30 cellular contexts compared by ENCODE assay signal in genomic region chr10:3592424-3592823, GRCh38.
"Had no signal": no experiment of that assay in that cellular context is flagged by ENCODE, and none has a peak within 500 bp of the region (broad histone marks: within the 10 kb centered on the region; RNA-seq: fewer than 3 reads in every experiment).

No MANE protein-coding gene starts in this region.

- H3K4me1 Mint-ChIP-seq: activated CD4-positive, alpha-beta memory T cell treated with anti-CD3 and anti-CD28 coated beads, Interleukin-2, amount 10 ng/mL, durations not matched to agents 7 days and 5 days; activated CD4-positive, alpha-beta T cell treated with anti-CD3 and anti-CD28 coated beads for 36 hours; activated CD4-positive, alpha-beta T cell treated with anti-CD3 and anti-CD28 coated beads, Interleukin-2, amount 10 ng/mL, durations not matched to agents 7 days and 5 days; activated naive CD4-positive, alpha-beta T cell treated with anti-CD3 and anti-CD28 coated beads, Interleukin-2, amount 10 ng/mL, durations not matched to agents 7 days and 5 days had no signal

- H3K4me3 Mint-ChIP-seq: activated CD4-positive, alpha-beta memory T cell treated with anti-CD3 and anti-CD28 coated beads, Interleukin-2, amount 10 ng/mL, durations not matched to agents 7 days and 5 days; activated CD4-positive, alpha-beta T cell treated with anti-CD3 and anti-CD28 coated beads for 36 hours; activated CD4-positive, alpha-beta T cell treated with anti-CD3 and anti-CD28 coated beads, Interleukin-2, amount 10 ng/mL, durations not matched to agents 7 days and 5 days; activated naive CD4-positive, alpha-beta T cell treated with anti-CD3 and anti-CD28 coated beads, Interleukin-2, amount 10 ng/mL, durations not matched to agents 7 days and 5 days; activated naive CD8-positive, alpha-beta T cell treated with anti-CD3 and anti-CD28 coated beads, Interleukin-2, amount 10 ng/mL, durations not matched to agents 7 days and 5 days; activated T-cell treated with anti-CD3 and anti-CD28 coated beads, Interleukin-2, amount 50 U/mL, for 24 hours; activated T-cell treated with anti-CD3 and anti-CD28 coated beads, Interleukin-2, amount 50 U/mL, for 72 hours; brain had no signal

- H3K27me3 ChIP-seq: ascending aorta, breast epithelium, cardiac muscle cell, colonic mucosa had no signal

- H3K36me3 Mint-ChIP-seq: activated naive CD4-positive, alpha-beta T cell treated with anti-CD3 and anti-CD28 coated beads, Interleukin-2, amount 10 ng/mL, durations not matched to agents 7 days and 5 days; activated naive CD4-positive, alpha-beta T cell treated with anti-CD3 and anti-CD28 coated beads, Interleukin-2, amount 50 U/mL, for 72 hours; activated naive CD8-positive, alpha-beta T cell treated with anti-CD3 and anti-CD28 coated beads, Interleukin-2, amount 10 ng/mL, durations not matched to agents 7 days and 5 days; brain had no signal

- H3K36me3 ChIP-seq: ascending aorta, breast epithelium, cardiac muscle cell, colonic mucosa had no signal

- H3K27ac Mint-ChIP-seq: activated CD4-positive, alpha-beta memory T cell treated with anti-CD3 and anti-CD28 coated beads, Interleukin-2, amount 10 ng/mL, durations not matched to agents 7 days and 5 days; activated CD4-positive, alpha-beta T cell treated with anti-CD3 and anti-CD28 coated beads for 36 hours; activated CD4-positive, alpha-beta T cell treated with anti-CD3 and anti-CD28 coated beads, Interleukin-2, amount 10 ng/mL, durations not matched to agents 7 days and 5 days; activated naive CD4-positive, alpha-beta T cell treated with anti-CD3 and anti-CD28 coated beads, Interleukin-2, amount 10 ng/mL, durations not matched to agents 7 days and 5 days; activated naive CD4-positive, alpha-beta T cell treated with anti-CD3 and anti-CD28 coated beads, Interleukin-2, amount 50 U/mL, for 72 hours; activated naive CD8-positive, alpha-beta T cell treated with anti-CD3 and anti-CD28 coated beads, Interleukin-2, amount 10 ng/mL, durations not matched to agents 7 days and 5 days; activated T-cell treated with anti-CD3 and anti-CD28 coated beads, Interleukin-2, amount 50 U/mL, for 24 hours; activated T-cell treated with anti-CD3 and anti-CD28 coated beads, Interleukin-2, amount 50 U/mL, for 72 hours; brain had no signal

- DNase-seq: activated CD4-positive, alpha-beta memory T cell treated with anti-CD3 and anti-CD28 coated beads, Interleukin-2, amount 10 ng/mL, durations not matched to agents 7 days and 5 days; activated CD4-positive, alpha-beta T cell treated with anti-CD3 and anti-CD28 coated beads for 36 hours; activated CD4-positive, alpha-beta T cell treated with anti-CD3 and anti-CD28 coated beads, Interleukin-2, amount 10 ng/mL, durations not matched to agents 7 days and 5 days; activated CD4-positive, alpha-beta T cell treated with anti-CD3 and anti-CD28 coated beads, Interleukin-2, amount 50 U/mL, for 4 hours; activated CD4-positive, CD25-positive, alpha-beta regulatory T cell; activated CD4-positive, CD25-positive, alpha-beta regulatory T cell treated with anti-CD3 and anti-CD28 coated beads, Interleukin-2, amount 50 U/mL, for 72 hours; activated CD8-positive, alpha-beta memory T cell treated with anti-CD3 and anti-CD28 coated beads, Interleukin-2, amount 50 U/mL, for 48 hours; activated gamma-delta T cell; activated naive CD4-positive, alpha-beta T cell; activated naive CD4-positive, alpha-beta T cell treated with anti-CD3 and anti-CD28 coated beads, Interleukin-2, amount 10 ng/mL, durations not matched to agents 7 days and 5 days; activated naive CD8-positive, alpha-beta T cell treated with anti-CD3 and anti-CD28 coated beads, Interleukin-2, amount 10 ng/mL, durations not matched to agents 7 days and 5 days; activated T-cell treated with anti-CD3 and anti-CD28 coated beads for 4 hours; activated T-cell treated with anti-CD3 and anti-CD28 coated beads, Interleukin-2, amount 50 U/mL, for 24 hours; activated T-cell treated with anti-CD3 and anti-CD28 coated beads, Interleukin-2, amount 50 U/mL, for 72 hours; central memory CD4-positive, alpha-beta T cell; cerebellar nuclear complex; colonic mucosa; effector CD8-positive, alpha-beta T cell; foreskin fibroblast; head of caudate nucleus; hippocampal formation had no signal

- H3K4me1 ChIP-seq: ascending aorta, breast epithelium, colonic mucosa had no signal

- H3K4me3 ChIP-seq: ascending aorta, breast epithelium, cardiac muscle cell, colonic mucosa had no signal

- H3K9me3 Mint-ChIP-seq: activated CD4-positive, alpha-beta memory T cell treated with anti-CD3 and anti-CD28 coated beads, Interleukin-2, amount 10 ng/mL, durations not matched to agents 7 days and 5 days; activated CD4-positive, alpha-beta T cell treated with anti-CD3 and anti-CD28 coated beads, Interleukin-2, amount 10 ng/mL, durations not matched to agents 7 days and 5 days; activated naive CD4-positive, alpha-beta T cell treated with anti-CD3 and anti-CD28 coated beads, Interleukin-2, amount 10 ng/mL, durations not matched to agents 7 days and 5 days; activated naive CD4-positive, alpha-beta T cell treated with anti-CD3 and anti-CD28 coated beads, Interleukin-2, amount 50 U/mL, for 72 hours; activated naive CD8-positive, alpha-beta T cell treated with anti-CD3 and anti-CD28 coated beads, Interleukin-2, amount 10 ng/mL, durations not matched to agents 7 days and 5 days; activated T-cell treated with anti-CD3 and anti-CD28 coated beads, Interleukin-2, amount 50 U/mL, for 24 hours; activated T-cell treated with anti-CD3 and anti-CD28 coated beads, Interleukin-2, amount 50 U/mL, for 72 hours had no signal

- H3K27ac ChIP-seq: ascending aorta, breast epithelium, cardiac muscle cell, colonic mucosa, epithelial cell of prostate had no signal

- H3K9me3 ChIP-seq: ascending aorta, breast epithelium, colonic mucosa had no signal

- FAIRE-seq: endometrium, endothelial cell of umbilical vein, frontal cortex had no signal

- ATAC-seq: activated CD4-positive, alpha-beta T cell treated with anti-CD3 and anti-CD28 coated beads for 36 hours; activated naive CD4-positive, alpha-beta T cell treated with anti-CD3 and anti-CD28 coated beads, Interleukin-2, amount 50 U/mL, for 72 hours; activated T-cell treated with anti-CD3 and anti-CD28 coated beads, Interleukin-2, amount 50 U/mL, for 72 hours had no signal
